In the genomic region with DNA sequence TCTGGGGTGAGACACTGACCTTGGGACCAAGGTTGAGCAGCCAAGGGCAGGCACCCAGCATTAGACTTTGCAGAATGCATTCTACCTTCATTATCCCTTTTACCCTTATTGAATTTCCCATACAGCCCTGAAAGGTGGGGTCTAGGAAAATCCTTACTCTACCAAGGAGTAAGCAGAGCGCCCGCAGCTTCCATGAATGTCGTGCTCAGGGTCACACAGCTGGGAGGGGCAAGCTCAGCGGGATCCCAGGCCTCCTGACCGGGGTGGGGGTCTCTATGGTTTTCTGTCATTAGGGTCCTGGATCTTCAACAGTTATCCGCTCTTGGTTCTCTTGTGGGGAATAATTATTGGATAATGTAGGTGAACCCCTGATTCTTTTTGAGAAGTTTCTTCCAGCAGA, we compare ENCODE assay signal across 27 cellular contexts. TPM values are rescaled to one million over a fixed set of nuclear protein-coding genes. Genes with fewer than 3 reads are reported as not detected.
"Had no signal": no experiment of that assay in that cellular context is flagged by ENCODE, and none has a peak within 500 bp of the region (broad histone marks: within the 10 kb centered on the region; RNA-seq: fewer than 3 reads in every experiment).

No MANE protein-coding gene starts in this region.

- ATAC-seq: mucosa of descending colon; naive thymus-derived CD4-positive, alpha-beta T cell; natural killer cell treated with Interleukin-12 subunit alpha and Interleukin-12 subunit beta and Interleukin-15 and Interleukin-18, amount 100 ng/mL, for 72 hours; right cardiac atrium; stimulated activated memory B cell treated with anti-CD40 and anti-IgM and Interleukin-4, amounts not matched to agents 10 μg/mL and 1 μg/mL and 100 μg/mL, for 72 hours; stimulated activated naive CD8-positive, alpha-beta T cell treated with anti-CD3 and anti-CD28 coated beads, Interleukin-15, amount 100 ng/mL, for 72 hours had no signal

- H3K4me3 ChIP-seq: hepatocyte, left ventricle myocardium inferior, lung, mucosa of descending colon, ovary, prostate gland, sigmoid colon, tibial nerve, uterus had no signal

- H3K27me3 ChIP-seq: hepatocyte, ovary, sigmoid colon, tibial nerve, uterus had no signal

- H3K27ac ChIP-seq: hepatocyte, left ventricle myocardium inferior, ovary, prostate gland, sigmoid colon, uterus had no signal

- H3K4me1 ChIP-seq: prostate gland, sigmoid colon, uterus had no signal

- DNase-seq: islet precursor cell; left ventricle myocardium inferior; mesendoderm; midbrain; mucosa of descending colon; naive thymus-derived CD4-positive, alpha-beta T cell; ovary; retina; right cardiac atrium; sigmoid colon; small intestine; stimulated activated CD4-positive, alpha-beta T cell treated with anti-CD3 and anti-CD28 coated beads, Interleukin-1b, Interleukin-23, amount 100 ng/mL, for 48 hours; stimulated activated CD4-positive, alpha-beta T cell treated with anti-CD3 and anti-CD28 coated beads, Interleukin-2, amount 100 ng/mL, for 48 hours; stimulated activated CD4-positive, alpha-beta T cell treated with anti-CD3 and anti-CD28 coated beads, Interleukin-4, amount 100 ng/mL, for 4 hours; stimulated activated CD8-positive, alpha-beta memory T cell treated with anti-CD3 and anti-CD28 coated beads, Interleukin-4, amount 100 ng/mL, for 48 hours; stimulated activated naive CD4-positive, alpha-beta T cell treated with Interleukin-2 at 50 U/mL for 16 hours; stimulated activated naive CD8-positive, alpha-beta T cell treated with anti-CD3 and anti-CD28 coated beads, Interleukin-15, amount 100 ng/mL, for 72 hours; substantia nigra; uterus had no signal

- H3K36me3 ChIP-seq: ovary, prostate gland, uterus had no signal

- H3K9me3 ChIP-seq: left ventricle myocardium inferior, mucosa of descending colon, ovary, prostate gland, sigmoid colon, tibial nerve, uterus had no signal

RNA-seq across cellular contexts. Expression of a gene that starts 30.7 kb away (rescaled TPM):
- total RNA-seq: left ventricle myocardium inferior; myocyte; naive thymus-derived CD4-positive, alpha-beta T cell; natural killer cell treated with Interleukin-12 subunit alpha and Interleukin-12 subunit beta and Interleukin-15 and Interleukin-18, amount 100 ng/mL, for 72 hours; temporal lobe had no signal
